In the genomic region with DNA sequence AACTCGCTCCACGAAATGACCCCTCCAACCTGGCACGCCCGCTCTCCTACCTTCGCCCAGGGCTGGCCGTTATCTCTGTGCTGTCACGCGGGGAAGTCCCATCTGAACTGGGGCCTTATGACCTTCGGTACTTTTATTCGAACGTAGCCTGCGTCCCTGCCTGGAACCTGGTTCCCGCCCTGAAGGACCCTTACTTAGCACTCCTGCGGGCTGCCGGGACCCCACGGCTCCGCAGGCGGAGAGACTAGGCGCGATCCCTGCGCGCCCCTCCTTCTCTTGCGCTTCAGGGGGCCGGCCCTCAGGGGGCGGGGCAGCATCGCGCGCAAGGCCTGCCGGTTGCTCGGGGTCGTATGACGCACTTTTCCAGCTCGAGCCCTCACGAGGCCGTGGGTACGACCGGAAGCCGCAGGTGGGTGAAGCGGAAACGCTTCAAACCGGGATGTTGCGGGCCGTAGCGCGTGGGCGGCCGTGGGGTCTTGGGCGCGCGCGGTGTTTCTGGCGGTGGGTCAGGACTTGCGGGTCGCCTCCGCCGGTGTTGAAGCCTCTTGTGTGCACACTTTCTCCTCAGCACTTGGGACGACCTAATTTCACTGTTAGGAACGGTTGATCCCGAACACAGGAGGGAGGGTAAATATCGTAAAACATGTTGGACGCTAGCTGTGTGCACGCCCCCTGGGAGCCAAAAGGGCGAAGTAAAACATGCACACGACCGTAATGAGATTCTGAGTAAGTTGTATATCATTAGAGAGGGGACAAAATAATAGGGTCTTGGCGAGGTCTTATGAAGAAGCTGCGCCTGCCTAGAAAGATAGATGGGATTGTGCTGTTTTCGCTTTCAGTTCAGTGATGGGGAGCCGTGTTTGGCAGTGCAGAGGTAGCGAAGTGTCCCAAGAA, we compare ENCODE assay signal across 1 cellular context.
TF ChIP-seq lines count a peak whose summit lies in the region.

A gene (plus strand): TSS at position 325 of the 894 bp plus-strand sequence. CDS start 6,991 bp downstream, outside the sequence.
A gene with protein sequence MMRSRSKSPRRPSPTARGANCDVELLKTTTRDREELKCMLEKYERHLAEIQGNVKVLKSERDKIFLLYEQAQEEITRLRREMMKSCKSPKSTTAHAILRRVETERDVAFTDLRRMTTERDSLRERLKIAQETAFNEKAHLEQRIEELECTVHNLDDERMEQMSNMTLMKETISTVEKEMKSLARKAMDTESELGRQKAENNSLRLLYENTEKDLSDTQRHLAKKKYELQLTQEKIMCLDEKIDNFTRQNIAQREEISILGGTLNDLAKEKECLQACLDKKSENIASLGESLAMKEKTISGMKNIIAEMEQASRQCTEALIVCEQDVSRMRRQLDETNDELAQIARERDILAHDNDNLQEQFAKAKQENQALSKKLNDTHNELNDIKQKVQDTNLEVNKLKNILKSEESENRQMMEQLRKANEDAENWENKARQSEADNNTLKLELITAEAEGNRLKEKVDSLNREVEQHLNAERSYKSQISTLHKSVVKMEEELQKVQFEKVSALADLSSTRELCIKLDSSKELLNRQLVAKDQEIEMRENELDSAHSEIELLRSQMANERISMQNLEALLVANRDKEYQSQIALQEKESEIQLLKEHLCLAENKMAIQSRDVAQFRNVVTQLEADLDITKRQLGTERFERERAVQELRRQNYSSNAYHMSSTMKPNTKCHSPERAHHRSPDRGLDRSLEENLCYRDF (minus strand): TSS at position 300 of the 894 bp plus-strand sequence. CDS start 45,503 bp downstream, outside the sequence.

TF ChIP-seq in HepG2, 621 proteins besides CTCF, POLR2A, EP300 and RAD21 (continued from another document and continues in another):
- TF ChIP-seq, protein P1, sequence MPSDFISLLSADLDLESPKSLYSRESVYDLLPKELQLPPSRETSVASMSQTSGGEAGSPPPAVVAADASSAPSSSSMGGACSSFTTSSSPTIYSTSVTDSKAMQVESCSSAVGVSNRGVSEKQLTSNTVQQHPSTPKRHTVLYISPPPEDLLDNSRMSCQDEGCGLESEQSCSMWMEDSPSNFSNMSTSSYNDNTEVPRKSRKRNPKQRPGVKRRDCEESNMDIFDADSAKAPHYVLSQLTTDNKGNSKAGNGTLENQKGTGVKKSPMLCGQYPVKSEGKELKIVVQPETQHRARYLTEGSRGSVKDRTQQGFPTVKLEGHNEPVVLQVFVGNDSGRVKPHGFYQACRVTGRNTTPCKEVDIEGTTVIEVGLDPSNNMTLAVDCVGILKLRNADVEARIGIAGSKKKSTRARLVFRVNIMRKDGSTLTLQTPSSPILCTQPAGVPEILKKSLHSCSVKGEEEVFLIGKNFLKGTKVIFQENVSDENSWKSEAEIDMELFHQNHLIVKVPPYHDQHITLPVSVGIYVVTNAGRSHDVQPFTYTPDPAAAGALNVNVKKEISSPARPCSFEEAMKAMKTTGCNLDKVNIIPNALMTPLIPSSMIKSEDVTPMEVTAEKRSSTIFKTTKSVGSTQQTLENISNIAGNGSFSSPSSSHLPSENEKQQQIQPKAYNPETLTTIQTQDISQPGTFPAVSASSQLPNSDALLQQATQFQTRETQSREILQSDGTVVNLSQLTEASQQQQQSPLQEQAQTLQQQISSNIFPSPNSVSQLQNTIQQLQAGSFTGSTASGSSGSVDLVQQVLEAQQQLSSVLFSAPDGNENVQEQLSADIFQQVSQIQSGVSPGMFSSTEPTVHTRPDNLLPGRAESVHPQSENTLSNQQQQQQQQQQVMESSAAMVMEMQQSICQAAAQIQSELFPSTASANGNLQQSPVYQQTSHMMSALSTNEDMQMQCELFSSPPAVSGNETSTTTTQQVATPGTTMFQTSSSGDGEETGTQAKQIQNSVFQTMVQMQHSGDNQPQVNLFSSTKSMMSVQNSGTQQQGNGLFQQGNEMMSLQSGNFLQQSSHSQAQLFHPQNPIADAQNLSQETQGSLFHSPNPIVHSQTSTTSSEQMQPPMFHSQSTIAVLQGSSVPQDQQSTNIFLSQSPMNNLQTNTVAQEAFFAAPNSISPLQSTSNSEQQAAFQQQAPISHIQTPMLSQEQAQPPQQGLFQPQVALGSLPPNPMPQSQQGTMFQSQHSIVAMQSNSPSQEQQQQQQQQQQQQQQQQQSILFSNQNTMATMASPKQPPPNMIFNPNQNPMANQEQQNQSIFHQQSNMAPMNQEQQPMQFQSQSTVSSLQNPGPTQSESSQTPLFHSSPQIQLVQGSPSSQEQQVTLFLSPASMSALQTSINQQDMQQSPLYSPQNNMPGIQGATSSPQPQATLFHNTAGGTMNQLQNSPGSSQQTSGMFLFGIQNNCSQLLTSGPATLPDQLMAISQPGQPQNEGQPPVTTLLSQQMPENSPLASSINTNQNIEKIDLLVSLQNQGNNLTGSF (CRISPR knock-in tag; IDR thresholded peaks at IDR 0.05), result peak; percentile 86
- TF ChIP-seq ZNF44 (CRISPR knock-in tag; IDR thresholded peaks at IDR 0.05) (peak; percentile 98), RFXANK (CRISPR knock-in tag; IDR thresholded peaks at IDR 0.05) (peak; percentile 94), ZSCAN9 (CRISPR knock-in tag; IDR thresholded peaks at IDR 0.05; ENCODE audit: borderline replicate concordance) (peak; percentile 98), ZMYM2 (CRISPR knock-in tag; IDR thresholded peaks at IDR 0.05) (peak; percentile 97), ZNF598 (CRISPR knock-in tag; IDR thresholded peaks at IDR 0.05; ENCODE audit: borderline replicate concordance) (peak; percentile 95), RNF2 (conservative IDR thresholded peaks at IDR 0.05; ENCODE audit: low read depth) (peak; percentile 91), ZNF558 (CRISPR knock-in tag; IDR thresholded peaks at IDR 0.05; ENCODE audit: borderline replicate concordance) (peak; percentile 98; the same call in 1 of the 2 replicates), RARG (CRISPR knock-in tag; IDR thresholded peaks at IDR 0.05; ENCODE audit: low read depth) (no peak), THAP11 (CRISPR knock-in tag; IDR thresholded peaks at IDR 0.05) (peak; percentile 95), ATRX (CRISPR knock-in tag; IDR thresholded peaks at IDR 0.05; ENCODE audit: borderline replicate concordance) (0 out of 2 replicates have a peak, but pooled peaks have one; percentile 86), MATR3 (CRISPR knock-in tag; IDR thresholded peaks at IDR 0.05) (no peak), ZNF550 (CRISPR knock-in tag; IDR thresholded peaks at IDR 0.05; ENCODE audit: borderline replicate concordance) (0 out of 2 replicates have a peak, but pooled peaks have one; percentile 79), ADNP (CRISPR knock-in tag; IDR thresholded peaks at IDR 0.05) (no peak), ZNF549 (CRISPR knock-in tag; IDR thresholded peaks at IDR 0.05) (0 out of 2 replicates have a peak, but pooled peaks have one; percentile 20), ZFP41 (CRISPR knock-in tag; IDR thresholded peaks at IDR 0.05; ENCODE audit: borderline replicate concordance) (peak; percentile 83; the same call in 1 of the 2 replicates), FOSL1 (CRISPR knock-in tag; IDR thresholded peaks at IDR 0.05; ENCODE audit: borderline replicate concordance) (no peak; the same call in 1 of the 2 replicates), ZNF331 (CRISPR knock-in tag; IDR thresholded peaks at IDR 0.05) (peak; percentile 86), MAZ (IDR thresholded peaks at IDR 0.05; ENCODE audit: borderline replicate concordance, low read depth, low read length) (peak; percentile 80), MAZ (CRISPR knock-in tag; IDR thresholded peaks at IDR 0.05; ENCODE audit: low read depth) (peak; percentile 99), HDAC1 (CRISPR knock-in tag; IDR thresholded peaks at IDR 0.05) (peak; percentile 100), ZNF253 (CRISPR knock-in tag; IDR thresholded peaks at IDR 0.05; ENCODE audit: borderline replicate concordance) (peak; percentile 81; the same call in 1 of the 2 replicates), MEIS1 (CRISPR knock-in tag; IDR thresholded peaks at IDR 0.05; ENCODE audit: borderline replicate concordance) (peak; percentile 95), SRSF1 (optimal IDR thresholded peaks at IDR 0.05; ENCODE audit: low read depth, low read length) (peak; percentile 87), NFE2 (CRISPR knock-in tag; IDR thresholded peaks at IDR 0.05) (no peak), ZSCAN12 (CRISPR knock-in tag; IDR thresholded peaks at IDR 0.05) (no peak), MXI1 (IDR thresholded peaks at IDR 0.05; ENCODE audit: borderline replicate concordance, low read depth, low read length) (peak; percentile 96; the same call in 2 of the 3 replicates)
- TF ChIP-seq, protein P2, sequence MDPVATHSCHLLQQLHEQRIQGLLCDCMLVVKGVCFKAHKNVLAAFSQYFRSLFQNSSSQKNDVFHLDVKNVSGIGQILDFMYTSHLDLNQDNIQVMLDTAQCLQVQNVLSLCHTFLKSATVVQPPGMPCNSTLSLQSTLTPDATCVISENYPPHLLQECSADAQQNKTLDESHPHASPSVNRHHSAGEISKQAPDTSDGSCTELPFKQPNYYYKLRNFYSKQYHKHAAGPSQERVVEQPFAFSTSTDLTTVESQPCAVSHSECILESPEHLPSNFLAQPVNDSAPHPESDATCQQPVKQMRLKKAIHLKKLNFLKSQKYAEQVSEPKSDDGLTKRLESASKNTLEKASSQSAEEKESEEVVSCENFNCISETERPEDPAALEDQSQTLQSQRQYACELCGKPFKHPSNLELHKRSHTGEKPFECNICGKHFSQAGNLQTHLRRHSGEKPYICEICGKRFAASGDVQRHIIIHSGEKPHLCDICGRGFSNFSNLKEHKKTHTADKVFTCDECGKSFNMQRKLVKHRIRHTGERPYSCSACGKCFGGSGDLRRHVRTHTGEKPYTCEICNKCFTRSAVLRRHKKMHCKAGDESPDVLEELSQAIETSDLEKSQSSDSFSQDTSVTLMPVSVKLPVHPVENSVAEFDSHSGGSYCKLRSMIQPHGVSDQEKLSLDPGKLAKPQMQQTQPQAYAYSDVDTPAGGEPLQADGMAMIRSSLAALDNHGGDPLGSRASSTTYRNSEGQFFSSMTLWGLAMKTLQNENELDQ (CRISPR knock-in tag; IDR thresholded peaks at IDR 0.05; ENCODE audit: borderline replicate concordance), result no peak; the same call in 1 of the 2 replicates
- TF ChIP-seq, protein P3, sequence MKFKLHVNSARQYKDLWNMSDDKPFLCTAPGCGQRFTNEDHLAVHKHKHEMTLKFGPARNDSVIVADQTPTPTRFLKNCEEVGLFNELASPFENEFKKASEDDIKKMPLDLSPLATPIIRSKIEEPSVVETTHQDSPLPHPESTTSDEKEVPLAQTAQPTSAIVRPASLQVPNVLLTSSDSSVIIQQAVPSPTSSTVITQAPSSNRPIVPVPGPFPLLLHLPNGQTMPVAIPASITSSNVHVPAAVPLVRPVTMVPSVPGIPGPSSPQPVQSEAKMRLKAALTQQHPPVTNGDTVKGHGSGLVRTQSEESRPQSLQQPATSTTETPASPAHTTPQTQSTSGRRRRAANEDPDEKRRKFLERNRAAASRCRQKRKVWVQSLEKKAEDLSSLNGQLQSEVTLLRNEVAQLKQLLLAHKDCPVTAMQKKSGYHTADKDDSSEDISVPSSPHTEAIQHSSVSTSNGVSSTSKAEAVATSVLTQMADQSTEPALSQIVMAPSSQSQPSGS (CRISPR knock-in tag; IDR thresholded peaks at IDR 0.05), result peak; percentile 97
- TF ChIP-seq, protein P4, sequence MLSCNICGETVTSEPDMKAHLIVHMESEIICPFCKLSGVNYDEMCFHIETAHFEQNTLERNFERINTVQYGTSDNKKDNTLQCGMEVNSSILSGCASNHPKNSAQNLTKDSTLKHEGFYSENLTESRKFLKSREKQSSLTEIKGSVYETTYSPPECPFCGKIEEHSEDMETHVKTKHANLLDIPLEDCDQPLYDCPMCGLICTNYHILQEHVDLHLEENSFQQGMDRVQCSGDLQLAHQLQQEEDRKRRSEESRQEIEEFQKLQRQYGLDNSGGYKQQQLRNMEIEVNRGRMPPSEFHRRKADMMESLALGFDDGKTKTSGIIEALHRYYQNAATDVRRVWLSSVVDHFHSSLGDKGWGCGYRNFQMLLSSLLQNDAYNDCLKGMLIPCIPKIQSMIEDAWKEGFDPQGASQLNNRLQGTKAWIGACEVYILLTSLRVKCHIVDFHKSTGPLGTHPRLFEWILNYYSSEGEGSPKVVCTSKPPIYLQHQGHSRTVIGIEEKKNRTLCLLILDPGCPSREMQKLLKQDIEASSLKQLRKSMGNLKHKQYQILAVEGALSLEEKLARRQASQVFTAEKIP (CRISPR knock-in tag; IDR thresholded peaks at IDR 0.05; ENCODE audit: borderline replicate concordance), result no peak
- TF ChIP-seq, protein P5, sequence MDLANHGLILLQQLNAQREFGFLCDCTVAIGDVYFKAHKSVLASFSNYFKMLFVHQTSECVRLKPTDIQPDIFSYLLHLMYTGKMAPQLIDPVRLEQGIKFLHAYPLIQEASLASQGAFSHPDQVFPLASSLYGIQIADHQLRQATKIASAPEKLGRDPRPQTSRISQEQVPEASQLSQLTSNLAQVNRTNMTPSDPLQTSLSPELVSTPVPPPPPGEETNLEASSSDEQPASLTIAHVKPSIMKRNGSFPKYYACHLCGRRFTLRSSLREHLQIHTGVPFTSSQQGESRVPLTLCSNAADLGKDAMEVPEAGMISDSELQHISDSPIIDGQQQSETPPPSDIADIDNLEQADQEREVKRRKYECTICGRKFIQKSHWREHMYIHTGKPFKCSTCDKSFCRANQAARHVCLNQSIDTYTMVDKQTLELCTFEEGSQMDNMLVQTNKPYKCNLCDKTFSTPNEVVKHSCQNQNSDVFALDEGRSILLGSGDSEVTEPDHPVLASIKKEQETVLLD (CRISPR knock-in tag; IDR thresholded peaks at IDR 0.05; ENCODE audit: low read depth), result peak; percentile 95
- TF ChIP-seq, protein P6, sequence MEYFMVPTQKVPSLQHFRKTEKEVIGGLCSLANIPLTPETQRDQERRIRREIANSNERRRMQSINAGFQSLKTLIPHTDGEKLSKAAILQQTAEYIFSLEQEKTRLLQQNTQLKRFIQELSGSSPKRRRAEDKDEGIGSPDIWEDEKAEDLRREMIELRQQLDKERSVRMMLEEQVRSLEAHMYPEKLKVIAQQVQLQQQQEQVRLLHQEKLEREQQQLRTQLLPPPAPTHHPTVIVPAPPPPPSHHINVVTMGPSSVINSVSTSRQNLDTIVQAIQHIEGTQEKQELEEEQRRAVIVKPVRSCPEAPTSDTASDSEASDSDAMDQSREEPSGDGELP (IDR thresholded peaks at IDR 0.05; ENCODE audit: borderline replicate concordance, low read depth), result peak; percentile 52; the same call in 1 of the 2 replicates
- TF ChIP-seq, protein P7, sequence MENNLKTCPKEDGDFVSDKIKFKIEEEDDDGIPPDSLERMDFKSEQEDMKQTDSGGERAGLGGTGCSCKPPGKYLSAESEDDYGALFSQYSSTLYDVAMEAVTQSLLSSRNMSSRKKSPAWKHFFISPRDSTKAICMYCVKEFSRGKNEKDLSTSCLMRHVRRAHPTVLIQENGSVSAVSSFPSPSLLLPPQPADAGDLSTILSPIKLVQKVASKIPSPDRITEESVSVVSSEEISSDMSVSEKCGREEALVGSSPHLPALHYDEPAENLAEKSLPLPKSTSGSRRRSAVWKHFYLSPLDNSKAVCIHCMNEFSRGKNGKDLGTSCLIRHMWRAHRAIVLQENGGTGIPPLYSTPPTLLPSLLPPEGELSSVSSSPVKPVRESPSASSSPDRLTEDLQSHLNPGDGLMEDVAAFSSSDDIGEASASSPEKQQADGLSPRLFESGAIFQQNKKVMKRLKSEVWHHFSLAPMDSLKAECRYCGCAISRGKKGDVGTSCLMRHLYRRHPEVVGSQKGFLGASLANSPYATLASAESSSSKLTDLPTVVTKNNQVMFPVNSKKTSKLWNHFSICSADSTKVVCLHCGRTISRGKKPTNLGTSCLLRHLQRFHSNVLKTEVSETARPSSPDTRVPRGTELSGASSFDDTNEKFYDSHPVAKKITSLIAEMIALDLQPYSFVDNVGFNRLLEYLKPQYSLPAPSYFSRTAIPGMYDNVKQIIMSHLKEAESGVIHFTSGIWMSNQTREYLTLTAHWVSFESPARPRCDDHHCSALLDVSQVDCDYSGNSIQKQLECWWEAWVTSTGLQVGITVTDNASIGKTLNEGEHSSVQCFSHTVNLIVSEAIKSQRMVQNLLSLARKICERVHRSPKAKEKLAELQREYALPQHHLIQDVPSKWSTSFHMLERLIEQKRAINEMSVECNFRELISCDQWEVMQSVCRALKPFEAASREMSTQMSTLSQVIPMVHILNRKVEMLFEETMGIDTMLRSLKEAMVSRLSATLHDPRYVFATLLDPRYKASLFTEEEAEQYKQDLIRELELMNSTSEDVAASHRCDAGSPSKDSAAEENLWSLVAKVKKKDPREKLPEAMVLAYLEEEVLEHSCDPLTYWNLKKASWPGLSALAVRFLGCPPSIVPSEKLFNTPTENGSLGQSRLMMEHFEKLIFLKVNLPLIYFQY (CRISPR knock-in tag; IDR thresholded peaks at IDR 0.05; ENCODE audit: borderline replicate concordance), result peak; percentile 80
